38 cellular contexts compared by ENCODE assay signal in the genomic region with DNA sequence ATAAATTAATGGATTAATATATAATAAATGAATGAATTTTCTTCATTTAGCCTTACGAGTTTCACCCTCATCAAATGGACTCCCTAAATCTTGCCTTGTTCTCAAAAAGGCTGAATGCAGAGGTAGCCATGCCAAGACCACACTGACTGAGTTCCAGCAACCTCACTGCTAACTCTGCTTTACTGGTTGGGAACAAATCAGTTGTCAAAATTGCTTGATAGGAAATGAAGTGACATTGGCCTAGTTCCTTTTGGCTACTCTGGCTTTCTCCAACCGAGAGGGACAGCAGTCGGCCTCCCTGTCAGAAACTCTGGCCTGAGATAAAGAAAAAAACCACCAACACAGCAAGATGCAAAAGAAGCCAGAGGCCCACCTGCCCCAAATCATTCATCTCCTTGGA.
"Had no signal": no experiment of that assay in that cellular context is flagged by ENCODE, and none has a peak within 500 bp of the region (broad histone marks: within the 10 kb centered on the region; RNA-seq: fewer than 3 reads in every experiment).

No MANE protein-coding gene starts in this region.

- H3K36me3 ChIP-seq: adrenal gland, ascending aorta, brain microvascular endothelial cell, breast epithelium, cardiac muscle cell had no signal

- H3K4me1 Mint-ChIP-seq: activated naive CD4-positive, alpha-beta T cell treated with anti-CD3 and anti-CD28 coated beads, Interleukin-2, amount 10 ng/mL, durations not matched to agents 7 days and 5 days; activated naive CD4-positive, alpha-beta T cell treated with anti-CD3 and anti-CD28 coated beads, Interleukin-2, amount 50 U/mL, for 24 hours; activated naive CD8-positive, alpha-beta T cell treated with anti-CD3 and anti-CD28 coated beads for 36 hours; activated naive CD8-positive, alpha-beta T cell treated with anti-CD3 and anti-CD28 coated beads, Interleukin-2, amount 10 ng/mL, durations not matched to agents 7 days and 5 days; activated naive CD8-positive, alpha-beta T cell treated with anti-CD3 and anti-CD28 coated beads, Interleukin-2, amount 50 U/mL, for 24 hours; activated T-helper 17 cell treated with anti-CD3 and anti-CD28 coated beads, Interleukin-2, amount 50 U/mL, for 72 hours; central memory CD8-positive, alpha-beta T cell had no signal

- H3K4me3 ChIP-seq: adrenal gland, ascending aorta, body of pancreas, breast epithelium, cardiac muscle cell had no signal

- H3K27me3 ChIP-seq: adrenal gland, ascending aorta, body of pancreas, brain microvascular endothelial cell, breast epithelium had no signal

- ATAC-seq: activated naive CD4-positive, alpha-beta T cell treated with anti-CD3 and anti-CD28 coated beads, Interleukin-2, amount 50 U/mL, for 72 hours; activated naive CD8-positive, alpha-beta T cell treated with anti-CD3 and anti-CD28 coated beads, Interleukin-2, amount 50 U/mL, for 24 hours; activated T-cell treated with anti-CD3 and anti-CD28 coated beads, Interleukin-2, amount 50 U/mL, for 4 hours; activated T-cell treated with anti-CD3 and anti-CD28 coated beads, Interleukin-2, amount 50 U/mL, for 72 hours; activated T-helper 17 cell treated with anti-CD3 and anti-CD28 coated beads, Interleukin-2, amount 50 U/mL, for 72 hours; body of pancreas had no signal

- H3K27ac ChIP-seq: adrenal gland, ascending aorta, body of pancreas, brain microvascular endothelial cell, breast epithelium, cardiac muscle cell had no signal

- H3K27ac Mint-ChIP-seq: activated naive CD4-positive, alpha-beta T cell treated with anti-CD3 and anti-CD28 coated beads for 36 hours; activated naive CD4-positive, alpha-beta T cell treated with anti-CD3 and anti-CD28 coated beads, Interleukin-2, amount 10 ng/mL, durations not matched to agents 7 days and 5 days; activated naive CD4-positive, alpha-beta T cell treated with anti-CD3 and anti-CD28 coated beads, Interleukin-2, amount 50 U/mL, for 24 hours; activated naive CD4-positive, alpha-beta T cell treated with anti-CD3 and anti-CD28 coated beads, Interleukin-2, amount 50 U/mL, for 72 hours; activated naive CD8-positive, alpha-beta T cell; activated naive CD8-positive, alpha-beta T cell treated with anti-CD3 and anti-CD28 coated beads for 36 hours; activated naive CD8-positive, alpha-beta T cell treated with anti-CD3 and anti-CD28 coated beads, Interleukin-2, amount 10 ng/mL, durations not matched to agents 7 days and 5 days; activated naive CD8-positive, alpha-beta T cell treated with anti-CD3 and anti-CD28 coated beads, Interleukin-2, amount 50 U/mL, for 24 hours; activated T-cell treated with anti-CD3 and anti-CD28 coated beads, Interleukin-2, amount 50 U/mL, for 24 hours; activated T-cell treated with anti-CD3 and anti-CD28 coated beads, Interleukin-2, amount 50 U/mL, for 72 hours; activated T-helper 1 cell treated with anti-CD3 and anti-CD28 coated beads, Interleukin-12 subunit alpha, Interleukin-12 subunit beta, Interleukin-2, Interleukin-4 antibody, amounts not matched to agents 30 ng/mL and 10 ng/mL and 1 ng/mL, durations not matched to agents 14 hours and 24 hours and 36 hours; activated T-helper 17 cell treated with anti-CD3 and anti-CD28 coated beads, Interleukin-2, amount 50 U/mL, for 72 hours; activated T-helper 2 cell treated with anti-CD3 and anti-CD28 coated beads, Interferon-gamma antibody, Interleukin-2, Interleukin-4, amounts not matched to agents 10 μg/mL and 5 μg/mL and 100 μg/mL, durations not matched to agents 14 hours and 24 hours and 36 hours had no signal

- H3K4me1 ChIP-seq: adrenal gland, ascending aorta, breast epithelium had no signal

- H3K27me3 Mint-ChIP-seq: brain had no signal

- DNase-seq: activated effector memory CD4-positive, alpha-beta T cell treated with anti-CD3 and anti-CD28 coated beads, Interleukin-2, amount 50 U/mL, for 16 hours; activated effector memory CD4-positive, alpha-beta T cell treated with Interleukin-2 at 50 U/mL for 16 hours; activated gamma-delta T cell; activated gamma-delta T cell treated with Interleukin-2 at 50 U/mL for 16 hours; activated naive CD4-positive, alpha-beta T cell; activated naive CD4-positive, alpha-beta T cell treated with anti-CD3 and anti-CD28 coated beads for 36 hours; activated naive CD4-positive, alpha-beta T cell treated with anti-CD3 and anti-CD28 coated beads, Interleukin-2, amount 10 ng/mL, durations not matched to agents 7 days and 5 days; activated naive CD4-positive, alpha-beta T cell treated with anti-CD3 and anti-CD28 coated beads, Interleukin-2, amount 50 U/mL, for 16 hours; activated naive CD4-positive, alpha-beta T cell treated with Interleukin-2 at 50 U/mL for 16 hours; activated naive CD8-positive, alpha-beta T cell treated with anti-CD3 and anti-CD28 coated beads for 36 hours; activated naive CD8-positive, alpha-beta T cell treated with anti-CD3 and anti-CD28 coated beads, Interleukin-2, amount 10 ng/mL, durations not matched to agents 7 days and 5 days; activated naive CD8-positive, alpha-beta T cell treated with anti-CD3 and anti-CD28 coated beads, Interleukin-2, amount 50 U/mL, for 24 hours; activated T-cell treated with anti-CD3 and anti-CD28 coated beads, Interleukin-2, amount 50 U/mL, for 1 hour; activated T-cell treated with anti-CD3 and anti-CD28 coated beads, Interleukin-2, amount 50 U/mL, for 24 hours; activated T-cell treated with anti-CD3 and anti-CD28 coated beads, Interleukin-2, amount 50 U/mL, for 4 hours; activated T-cell treated with anti-CD3 and anti-CD28 coated beads, Interleukin-2, amount 50 U/mL, for 48 hours; activated T-cell treated with anti-CD3 and anti-CD28 coated beads, Interleukin-2, amount 50 U/mL, for 72 hours; adrenal gland; amniotic stem cell; amygdala; anterior cingulate cortex; aorta; brain microvascular endothelial cell; caudate nucleus; central memory CD4-positive, alpha-beta T cell; cerebellar nuclear complex had no signal

- H3K36me3 Mint-ChIP-seq: activated naive CD4-positive, alpha-beta T cell treated with anti-CD3 and anti-CD28 coated beads, Interleukin-2, amount 10 ng/mL, durations not matched to agents 7 days and 5 days; activated naive CD4-positive, alpha-beta T cell treated with anti-CD3 and anti-CD28 coated beads, Interleukin-2, amount 50 U/mL, for 24 hours; activated naive CD4-positive, alpha-beta T cell treated with anti-CD3 and anti-CD28 coated beads, Interleukin-2, amount 50 U/mL, for 72 hours; activated naive CD8-positive, alpha-beta T cell; activated naive CD8-positive, alpha-beta T cell treated with anti-CD3 and anti-CD28 coated beads for 36 hours; activated naive CD8-positive, alpha-beta T cell treated with anti-CD3 and anti-CD28 coated beads, Interleukin-2, amount 10 ng/mL, durations not matched to agents 7 days and 5 days; brain had no signal

- H3K9me3 Mint-ChIP-seq: activated naive CD4-positive, alpha-beta T cell treated with anti-CD3 and anti-CD28 coated beads for 36 hours; activated naive CD4-positive, alpha-beta T cell treated with anti-CD3 and anti-CD28 coated beads, Interleukin-2, amount 10 ng/mL, durations not matched to agents 7 days and 5 days; activated naive CD4-positive, alpha-beta T cell treated with anti-CD3 and anti-CD28 coated beads, Interleukin-2, amount 50 U/mL, for 24 hours; activated naive CD8-positive, alpha-beta T cell treated with anti-CD3 and anti-CD28 coated beads for 36 hours; activated naive CD8-positive, alpha-beta T cell treated with anti-CD3 and anti-CD28 coated beads, Interleukin-2, amount 10 ng/mL, durations not matched to agents 7 days and 5 days; activated naive CD8-positive, alpha-beta T cell treated with anti-CD3 and anti-CD28 coated beads, Interleukin-2, amount 50 U/mL, for 24 hours; activated T-cell treated with anti-CD3 and anti-CD28 coated beads, Interleukin-2, amount 50 U/mL, for 24 hours; activated T-cell treated with anti-CD3 and anti-CD28 coated beads, Interleukin-2, amount 50 U/mL, for 4 hours; activated T-cell treated with anti-CD3 and anti-CD28 coated beads, Interleukin-2, amount 50 U/mL, for 72 hours; activated T-helper 1 cell treated with anti-CD3 and anti-CD28 coated beads, Interleukin-12 subunit alpha, Interleukin-12 subunit beta, Interleukin-2, Interleukin-4 antibody, amounts not matched to agents 30 ng/mL and 10 ng/mL and 1 ng/mL, durations not matched to agents 14 hours and 24 hours and 36 hours; activated T-helper 17 cell treated with anti-CD3 and anti-CD28 coated beads, Interleukin-2, amount 50 U/mL, for 72 hours; activated T-helper 2 cell treated with anti-CD3 and anti-CD28 coated beads, Interferon-gamma antibody, Interleukin-2, Interleukin-4, amounts not matched to agents 10 μg/mL and 5 μg/mL and 100 μg/mL, durations not matched to agents 14 hours and 24 hours and 36 hours; brain; central memory CD8-positive, alpha-beta T cell had no signal

- H3K4me3 Mint-ChIP-seq: activated naive CD4-positive, alpha-beta T cell treated with anti-CD3 and anti-CD28 coated beads for 36 hours; activated naive CD4-positive, alpha-beta T cell treated with anti-CD3 and anti-CD28 coated beads, Interleukin-2, amount 10 ng/mL, durations not matched to agents 7 days and 5 days; activated naive CD4-positive, alpha-beta T cell treated with anti-CD3 and anti-CD28 coated beads, Interleukin-2, amount 50 U/mL, for 24 hours; activated naive CD8-positive, alpha-beta T cell; activated naive CD8-positive, alpha-beta T cell treated with anti-CD3 and anti-CD28 coated beads for 36 hours; activated naive CD8-positive, alpha-beta T cell treated with anti-CD3 and anti-CD28 coated beads, Interleukin-2, amount 10 ng/mL, durations not matched to agents 7 days and 5 days; activated naive CD8-positive, alpha-beta T cell treated with anti-CD3 and anti-CD28 coated beads, Interleukin-2, amount 50 U/mL, for 24 hours; activated T-cell treated with anti-CD3 and anti-CD28 coated beads, Interleukin-2, amount 50 U/mL, for 24 hours; activated T-cell treated with anti-CD3 and anti-CD28 coated beads, Interleukin-2, amount 50 U/mL, for 4 hours; activated T-cell treated with anti-CD3 and anti-CD28 coated beads, Interleukin-2, amount 50 U/mL, for 72 hours; activated T-helper 1 cell treated with anti-CD3 and anti-CD28 coated beads, Interleukin-12 subunit alpha, Interleukin-12 subunit beta, Interleukin-2, Interleukin-4 antibody, amounts not matched to agents 30 ng/mL and 10 ng/mL and 1 ng/mL, durations not matched to agents 14 hours and 24 hours and 36 hours; activated T-helper 17 cell treated with anti-CD3 and anti-CD28 coated beads, Interleukin-2, amount 50 U/mL, for 72 hours; brain; central memory CD8-positive, alpha-beta T cell had no signal

- H3K9me3 ChIP-seq: adrenal gland, ascending aorta, body of pancreas, breast epithelium had no signal
